7 cellular contexts compared by ENCODE assay signal in genomic region chr18:28288784-28289183, GRCh38.
"Had no signal": no experiment of that assay in that cellular context is flagged by ENCODE, and none has a peak within 500 bp of the region (broad histone marks: within the 10 kb centered on the region; RNA-seq: fewer than 3 reads in every experiment).

No MANE protein-coding gene starts in this region.

- FAIRE-seq: G401.6, GM12891, GM12892, GM18507, GM19239 had no signal

- DNase-seq: GDM1, GF-D8 had no signal
